19 cellular contexts compared by ENCODE assay signal in the genomic region with DNA sequence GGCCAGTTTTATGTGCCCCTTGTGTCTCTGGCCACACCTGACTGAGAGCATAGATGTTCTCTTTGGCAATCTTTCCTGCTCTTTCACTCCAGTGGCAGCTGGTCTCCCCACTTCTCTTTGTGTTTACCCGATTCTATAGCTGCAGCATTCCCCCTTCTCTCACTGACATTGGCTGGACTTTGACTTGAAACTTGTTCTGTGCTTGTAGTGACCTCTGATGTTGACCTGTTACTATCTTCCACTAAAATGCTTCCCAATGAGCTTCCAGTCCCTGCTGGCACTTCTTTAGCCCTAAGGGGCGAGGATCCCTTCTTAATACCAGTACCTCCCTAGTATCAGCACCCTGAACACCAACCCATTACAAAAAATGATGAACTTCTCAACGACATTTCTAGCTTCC.
A peak's percentile ranks its signal among the peaks of the same experiment; 100 is the strongest.
DNase-seq lines count a peak whose midpoint lies in the region; ATAC-seq, FAIRE-seq and TF ChIP-seq lines count a peak whose summit lies in the region.
"Had no signal": no experiment of that assay in that cellular context is flagged by ENCODE, and none has a peak within 500 bp of the region (broad histone marks: within the 10 kb centered on the region; RNA-seq: fewer than 3 reads in every experiment).

No MANE protein-coding gene starts in this region.

- no peaks in the 10 kb centered on the region for H3K9me2 ChIP-seq in SK-N-SH

- peak overlapping the region; percentile 35; the same call in 1 of the 2 replicates for H3K27ac ChIP-seq in C4-2B
- H3K27ac ChIP-seq in HepG2 (ENCODE audit: extremely low read length, insufficient read depth, low read length): no peak overlapping the region
- peak overlapping the region; percentile 23 to 80 (median 72) for H3K27ac ChIP-seq in spleen
- peak overlapping the region in 1 of 2 experiments; percentile 89; a peak in 2 of 4 replicates for H3K27ac ChIP-seq in SK-N-SH (ENCODE audit: low read depth in 2 of 2, low read length in 1 of 2)
- H3K27ac ChIP-seq in foreskin keratinocyte: no peak overlapping the region
- H3K27ac ChIP-seq: PC-9 had no signal

- H2AFZ ChIP-seq in HepG2 (ENCODE audit: low read length) (no peak overlapping the region), SK-N-SH (ENCODE audit: low read depth) (no peak overlapping the region)
- H2AFZ ChIP-seq: PC-9 had no signal

- H3K79me2 ChIP-seq in HepG2 (ENCODE audit: insufficient read depth, low read length) (no peaks in the 10 kb centered on the region), SK-N-SH (ENCODE audit: insufficient read depth) (no peaks in the 10 kb centered on the region)

- TF ChIP-seq POLR2A in H54 (IDR thresholded peaks at IDR 0.05; ENCODE audit: low read depth, low read length) (no peak), HepG2 (IDR thresholded peaks at IDR 0.05; ENCODE audit: insufficient read depth in 1 of 2, low read depth in 2 of 2, low read length in 2 of 2) (no peak), spleen (IDR thresholded peaks at IDR 0.05) (no peak)

- H4K20me1 ChIP-seq in HepG2 (ENCODE audit: insufficient read depth, low read length) (no peaks in the 10 kb centered on the region), SK-N-SH (ENCODE audit: insufficient read depth) (no peaks in the 10 kb centered on the region)

- peak; percentile 23 for FAIRE-seq in H54 (lab: Jason Lieb, UNC)
- FAIRE-seq in HepG2 (lab: Jason Lieb, UNC): no peak
- FAIRE-seq: D721Med, GM19239, K562 had no signal

- H3K27me3 ChIP-seq in HepG2 (ENCODE audit: control insufficient read depth in 1 of 2, insufficient read depth in 2 of 2, low read length in 2 of 2): no peaks in the 10 kb centered on the region
- H3K27me3 ChIP-seq in spleen (replicated peaks in 1 of 7): no peaks in the 10 kb centered on the region
- no peaks in the 10 kb centered on the region for H3K27me3 ChIP-seq in SK-N-SH (ENCODE audit: insufficient read depth)
- no peaks in the 10 kb centered on the region for H3K27me3 ChIP-seq in foreskin keratinocyte

- H3F3A ChIP-seq in SK-N-SH (replicated peaks; ENCODE audit: insufficient read depth): peaks cover 3% of the 10 kb centered on the region

- no peak for TF ChIP-seq CTCF in C4-2B (conservative IDR thresholded peaks at IDR 0.05)
- TF ChIP-seq CTCF in HepG2 (CRISPR knock-in tag; IDR thresholded peaks at IDR 0.05): 0 out of 2 replicates have a peak, but pooled peaks have one; percentile 12
- no peak for TF ChIP-seq CTCF in spleen (IDR thresholded peaks at IDR 0.05 in 8 of 11, conservative IDR thresholded peaks at IDR 0.05 in 3 of 11)
- no peak for TF ChIP-seq CTCF in SK-N-SH (IDR thresholded peaks at IDR 0.05)
- TF ChIP-seq CTCF in foreskin keratinocyte (conservative IDR thresholded peaks at IDR 0.05): no peak

- H3K36me3 ChIP-seq in HepG2 (replicated peaks in 1 of 2; ENCODE audit: control insufficient read depth in 1 of 2, insufficient read depth in 2 of 2, low read length in 2 of 2) (no peaks in the 10 kb centered on the region), spleen (no peaks in the 10 kb centered on the region), SK-N-SH (replicated peaks in 1 of 2; ENCODE audit: control insufficient read depth in 1 of 2, insufficient read depth in 2 of 2, low read length in 1 of 2) (no peaks in the 10 kb centered on the region)

- CTCF ChIA-PET in HepG2 (lab: Yijun Ruan, JAX; ENCODE audit: low intra/inter-chr PET ratio, low total read pairs): no interaction called here
- CTCF ChIA-PET in SK-N-SH (lab: Yijun Ruan, JAX): interaction anchor here (1.3 to 6.3 kb wide), 6 partner anchors 15 to 1489 kb away, joined by 3 to 104 read pairs (median 6); no protein-coding TSS in a partner anchor

- TF ChIP-seq RAD21 in HepG2 (CRISPR knock-in tag; IDR thresholded peaks at IDR 0.05) (no peak), SK-N-SH (IDR thresholded peaks at IDR 0.05; ENCODE audit: low read length) (no peak)

- DNase-seq in H54 (ENCODE audit: insufficient read length, low spot score) (no peak), HepG2 (ENCODE audit: low spot score) (no peak), spleen (no peak), SK-N-SH (no peak), NCI-H2171 treated with DMSO at 0.1 percent for 48 hours (lab: John Stamatoyannopoulos, UW) (no peak), foreskin keratinocyte (no peak)
- DNase-seq: CD8-positive, alpha-beta T cell; DMS79; H7; MV-4-11; NCI-H1417 treated with DMSO at 0.1 percent for 48 hours; NCI-H1930; NCI-H2171; NCI-H748 treated with DMSO at 0.1 percent for 48 hours; PC-9 had no signal

- no peak; the same call in 2 of the 3 replicates for ATAC-seq in HepG2
- no peak for ATAC-seq in foreskin keratinocyte
- ATAC-seq: CD8-positive, alpha-beta T cell; K562 had no signal

- in situ Hi-C loops in HepG2 (cut with HindIII; ENCODE audit: extremely low pct_ligation_motif_present, low pct_unique_long_range_greater_than_20kb): loop anchor here (5.0 kb wide), 1 partner anchor 1492 kb away; the partner anchor contains the start of gene ADAMTS1

- POLR2A ChIA-PET in HepG2 (lab: Yijun Ruan, JAX): no interaction called here
- POLR2A ChIA-PET in SK-N-SH (lab: Yijun Ruan, JAX): no interaction called here

- WGBS in HepG2 (ENCODE audit: low lambda C conversion rate): 13% methylated on average over 3 of the region's 3 CpGs
- WGBS in spleen, 5 donors: 51 to 65% (median 56%) methylated on average over 3 of the region's 3 CpGs
- 89% methylated on average over 3 of the region's 3 CpGs for WGBS in SK-N-SH (ENCODE audit: low lambda C conversion rate)

- H3K4me3 ChIP-seq in HepG2 (replicated peaks in 1 of 3; ENCODE audit: insufficient read depth in 1 of 3, low read depth in 2 of 3, low read length in 3 of 3) (no peak overlapping the region), spleen (no peak overlapping the region), SK-N-SH (ENCODE audit: low read depth in 2 of 2, low read length in 1 of 2) (no peak overlapping the region)
- H3K4me3 ChIP-seq: K562, PC-9 had no signal

- peaks cover 56% of the 10 kb centered on the region for H3K9me3 ChIP-seq in HepG2 (ENCODE audit: low read length)
- no peaks in the 10 kb centered on the region for H3K9me3 ChIP-seq in spleen
- H3K9me3 ChIP-seq in SK-N-SH: no peaks in the 10 kb centered on the region

- BruUV-seq in HepG2 (replicated peaks; lab: Mats Ljungman, UMichigan): no TSS peak

- H3K4me2 ChIP-seq in HepG2 (ENCODE audit: low read depth, low read length) (no peak overlapping the region), SK-N-SH (no peak overlapping the region)
- H3K4me2 ChIP-seq: PC-9 had no signal

- H3K4me1 ChIP-seq in HepG2 (ENCODE audit: insufficient read depth, low read length) (no peaks in the 10 kb centered on the region), spleen (peaks cover 0 to 22% (median 1%) of the 10 kb centered on the region in 6 donors), SK-N-SH (ENCODE audit: control insufficient read depth in 1 of 2, insufficient read depth in 2 of 2, low read depth in 1 of 2, low read length in 1 of 2) (peaks cover 0 to 17% of the 10 kb centered on the region in 2 experiments; a peak in 3 of 4 replicates), foreskin keratinocyte (no peaks in the 10 kb centered on the region)

- H3K9ac ChIP-seq in HepG2 (ENCODE audit: insufficient read depth, low read depth, low read length) (no peak overlapping the region), SK-N-SH (no peak overlapping the region)

- TF ChIP-seq EP300 in HepG2 (IDR thresholded peaks at IDR 0.05; ENCODE audit: low read depth in 2 of 2, low read length in 2 of 2) (no peak), HepG2 (CRISPR knock-in tag; IDR thresholded peaks at IDR 0.05; ENCODE audit: borderline replicate concordance) (no peak), SK-N-SH (IDR thresholded peaks at IDR 0.05; ENCODE audit: borderline replicate concordance in 1 of 2, low read depth in 1 of 2, low read length in 1 of 2) (no peak)

- intact Hi-C loops in HepG2 (cut with micrococcal nuclease; ENCODE audit: unreplicated experiment) (loop anchor here (5.0 kb wide), 1 partner anchor 603 kb away; no protein-coding TSS in a partner anchor), spleen (cut with DNase I; ENCODE audit: low total_unique reads) (loop anchor here (5.0 kb wide), 1 partner anchor 1492 kb away; the partner anchor contains the start of gene ADAMTS1)

TF ChIP-seq in HepG2, 621 proteins besides CTCF, POLR2A, EP300 and RAD21 (continues in another document):
- TF ChIP-seq CEBPG (CRISPR knock-in tag; IDR thresholded peaks at IDR 0.05): no peak
- TF ChIP-seq TAF1 (CRISPR knock-in tag; IDR thresholded peaks at IDR 0.05): no peak
- TF ChIP-seq FOSL2 (CRISPR knock-in tag; IDR thresholded peaks at IDR 0.05): no peak
- TF ChIP-seq CREB3 (CRISPR knock-in tag; IDR thresholded peaks at IDR 0.05): no peak
- TF ChIP-seq HMG20B (CRISPR knock-in tag; conservative IDR thresholded peaks at IDR 0.05): no peak
- no peak for TF ChIP-seq ZNF747 (CRISPR knock-in tag; IDR thresholded peaks at IDR 0.05; ENCODE audit: borderline replicate concordance)
- TF ChIP-seq ZNF605 (CRISPR knock-in tag; IDR thresholded peaks at IDR 0.05): no peak
- no peak for TF ChIP-seq KLF13 (CRISPR knock-in tag; IDR thresholded peaks at IDR 0.05)

TF ChIP-seq in SK-N-SH, 30 proteins besides CTCF, POLR2A, EP300 and RAD21 (continues in another document):
- TF ChIP-seq SIN3A (IDR thresholded peaks at IDR 0.05; ENCODE audit: borderline replicate concordance, low read depth, low read length) (no peak), TCF12 (IDR thresholded peaks at IDR 0.05) (no peak), NRF1 (IDR thresholded peaks at IDR 0.05; ENCODE audit: low read depth, low read length) (no peak)
- TF ChIP-seq, protein P1, sequence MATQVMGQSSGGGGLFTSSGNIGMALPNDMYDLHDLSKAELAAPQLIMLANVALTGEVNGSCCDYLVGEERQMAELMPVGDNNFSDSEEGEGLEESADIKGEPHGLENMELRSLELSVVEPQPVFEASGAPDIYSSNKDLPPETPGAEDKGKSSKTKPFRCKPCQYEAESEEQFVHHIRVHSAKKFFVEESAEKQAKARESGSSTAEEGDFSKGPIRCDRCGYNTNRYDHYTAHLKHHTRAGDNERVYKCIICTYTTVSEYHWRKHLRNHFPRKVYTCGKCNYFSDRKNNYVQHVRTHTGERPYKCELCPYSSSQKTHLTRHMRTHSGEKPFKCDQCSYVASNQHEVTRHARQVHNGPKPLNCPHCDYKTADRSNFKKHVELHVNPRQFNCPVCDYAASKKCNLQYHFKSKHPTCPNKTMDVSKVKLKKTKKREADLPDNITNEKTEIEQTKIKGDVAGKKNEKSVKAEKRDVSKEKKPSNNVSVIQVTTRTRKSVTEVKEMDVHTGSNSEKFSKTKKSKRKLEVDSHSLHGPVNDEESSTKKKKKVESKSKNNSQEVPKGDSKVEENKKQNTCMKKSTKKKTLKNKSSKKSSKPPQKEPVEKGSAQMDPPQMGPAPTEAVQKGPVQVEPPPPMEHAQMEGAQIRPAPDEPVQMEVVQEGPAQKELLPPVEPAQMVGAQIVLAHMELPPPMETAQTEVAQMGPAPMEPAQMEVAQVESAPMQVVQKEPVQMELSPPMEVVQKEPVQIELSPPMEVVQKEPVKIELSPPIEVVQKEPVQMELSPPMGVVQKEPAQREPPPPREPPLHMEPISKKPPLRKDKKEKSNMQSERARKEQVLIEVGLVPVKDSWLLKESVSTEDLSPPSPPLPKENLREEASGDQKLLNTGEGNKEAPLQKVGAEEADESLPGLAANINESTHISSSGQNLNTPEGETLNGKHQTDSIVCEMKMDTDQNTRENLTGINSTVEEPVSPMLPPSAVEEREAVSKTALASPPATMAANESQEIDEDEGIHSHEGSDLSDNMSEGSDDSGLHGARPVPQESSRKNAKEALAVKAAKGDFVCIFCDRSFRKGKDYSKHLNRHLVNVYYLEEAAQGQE (IDR thresholded peaks at IDR 0.05; ENCODE audit: low read depth, low read length): no peak

Comparison
In these comparisons a context has a peak if more than half of its experiments do, and no peak if none do; other contexts are left out.
1. H3K27ac ChIP-seq: peak in C4-2B (single experiment) and spleen (8 of 8); none in HepG2 (single experiment) and foreskin keratinocyte (single experiment).